In genomic region chr3:99663981-99664380, GRCh38 we compare ENCODE assay signal across 19 cellular contexts. TPM values are rescaled to one million over a fixed set of nuclear protein-coding genes. Genes with fewer than 3 reads are reported as not detected.
DNase-seq lines count a peak whose midpoint lies in the region; ATAC-seq, FAIRE-seq and TF ChIP-seq lines count a peak whose summit lies in the region.
"Had no signal": no experiment of that assay in that cellular context is flagged by ENCODE, and none has a peak within 500 bp of the region (broad histone marks: within the 10 kb centered on the region; RNA-seq: fewer than 3 reads in every experiment).

No MANE protein-coding gene starts in this region.

- FAIRE-seq in endothelial cell of umbilical vein (lab: Jason Lieb, UNC): no peak
- FAIRE-seq: G401.6, GM12878 had no signal

- no peak overlapping the region for H3K4me3 Mint-ChIP-seq in WTC11
- H3K4me3 Mint-ChIP-seq in osteocyte (ENCODE audit: unreplicated experiment): peak overlapping the region; percentile 16
- H3K4me3 Mint-ChIP-seq: CD4-positive, alpha-beta T cell; HFFc6 had no signal

- ATAC-seq in WTC11: no peak
- ATAC-seq: GM12878 had no signal

- H3K79me2 ChIP-seq in endothelial cell of umbilical vein (ENCODE audit: control insufficient read depth, insufficient read depth, low read length): peaks cover 74% of the 10 kb centered on the region

- intact Hi-C loops in endothelial cell of umbilical vein (cut with micrococcal nuclease): no loop called here

- no peak overlapping the region for H3K4me2 ChIP-seq in endothelial cell of umbilical vein (ENCODE audit: insufficient read depth, low read length)

- TF ChIP-seq CTCF in WTC11 (IDR thresholded peaks at IDR 0.05) (no peak), endothelial cell of umbilical vein (IDR thresholded peaks at IDR 0.05; ENCODE audit: extremely low read depth in 1 of 2, insufficient read depth in 1 of 2, low read depth in 1 of 2, low read length in 2 of 2) (no peak), osteocyte (IDR thresholded peaks at IDR 0.05) (no peak), WERI-Rb-1 (IDR thresholded peaks at IDR 0.05; ENCODE audit: low read depth, low read length) (no peak)

- no peaks in the 10 kb centered on the region for H4K20me1 ChIP-seq in endothelial cell of umbilical vein (replicated peaks; ENCODE audit: control insufficient read depth, extremely low read depth, insufficient read depth, low read length)

- CTCF ChIA-PET in WTC11 (lab: Charles Lee) (interaction anchor here (1.5 kb wide), 1 partner anchor 19 kb away, joined by 4 read pairs; no protein-coding TSS in a partner anchor), endothelial cell of umbilical vein (lab: Charles Lee) (interaction anchor here (1.2 to 12.2 kb wide), 2 partner anchors 12 to 17 kb away, joined by 6 to 101 read pairs; no protein-coding TSS in a partner anchor)

- no peaks in the 10 kb centered on the region; the same call in 1 of the 2 replicates for H3K27me3 Mint-ChIP-seq in WTC11 (ENCODE audit: low read depth)
- H3K27me3 Mint-ChIP-seq in osteocyte (ENCODE audit: unreplicated experiment): no peaks in the 10 kb centered on the region

- H3K4me1 Mint-ChIP-seq in WTC11 (peaks cover 33% of the 10 kb centered on the region), osteocyte (ENCODE audit: unreplicated experiment) (peaks cover 92% of the 10 kb centered on the region)

- H3K9me1 ChIP-seq in endothelial cell of umbilical vein (replicated peaks; ENCODE audit: control insufficient read depth, extremely low read depth, insufficient read depth, low read length): no peaks in the 10 kb centered on the region

- DNase-seq in WTC11 (ENCODE audit: low spot score) (no peak), endothelial cell of umbilical vein (ENCODE audit: low read depth, low spot score) (peak; percentile 73), osteocyte (ENCODE audit: extremely low spot score, unreplicated experiment) (no peak), OCI-M2 (lab: John Stamatoyannopoulos, UW; ENCODE audit: unreplicated experiment) (no peak), WERI-Rb-1 (no peak), AG20443 (ENCODE audit: low spot score) (no peak)
- DNase-seq: BE2C; CD4-positive, alpha-beta T cell; DND-41; GOT3; HFFc6; NCI-H1048; NCI-H146; NCI-H2081; NCI-H524 treated with DMSO at 0.1 percent for 48 hours; SIG-M5 had no signal

- TF ChIP-seq POLR2A in endothelial cell of umbilical vein (IDR thresholded peaks at IDR 0.05; ENCODE audit: low read depth, low read length): no peak

- dilution Hi-C loops in endothelial cell of umbilical vein (cut with MboI; ENCODE audit: extremely low pct_ligation_motif_present, low sequenced_read_pairs): no loop called here

- BruUV-seq in endothelial cell of umbilical vein (replicated peaks; lab: Mats Ljungman, UMichigan): no TSS peak

- H3K9me3 Mint-ChIP-seq in WTC11 (peaks cover 7% of the 10 kb centered on the region), osteocyte (ENCODE audit: unreplicated experiment) (no peaks in the 10 kb centered on the region)
- H3K9me3 Mint-ChIP-seq: CD4-positive, alpha-beta T cell; HFFc6 had no signal

- POLR2A ChIA-PET in WTC11 (lab: Charles Lee) (no interaction called here), endothelial cell of umbilical vein (lab: Charles Lee) (no interaction called here)

- H3K27ac Mint-ChIP-seq in WTC11: peak overlapping the region; percentile 76
- H3K27ac Mint-ChIP-seq in osteocyte (ENCODE audit: unreplicated experiment): peak overlapping the region; percentile 88
- H3K27ac Mint-ChIP-seq: CD4-positive, alpha-beta T cell; HFFc6 had no signal

- H3K9ac ChIP-seq in HUES6 (ENCODE audit: low read length) (no peak overlapping the region), endothelial cell of umbilical vein (replicated peaks; ENCODE audit: extremely low read depth, insufficient read depth, low read length) (no peak overlapping the region)

- H3K9me3 ChIP-seq in HUES6 (ENCODE audit: control insufficient read depth, insufficient read depth, low read depth, low read length): peaks cover 5% of the 10 kb centered on the region; the same call in 1 of the 2 replicates
- H3K9me3 ChIP-seq in endothelial cell of umbilical vein (replicated peaks; ENCODE audit: control insufficient read depth, insufficient read depth, low read length): no peaks in the 10 kb centered on the region
- H3K9me3 ChIP-seq in WERI-Rb-1 (ENCODE audit: severe bottlenecking): no peaks in the 10 kb centered on the region
- H3K9me3 ChIP-seq: BE2C had no signal

- peak overlapping the region; percentile 62; the same call in 1 of the 2 replicates for H3K27ac ChIP-seq in HUES6 (ENCODE audit: low read depth, low read length)
- H3K27ac ChIP-seq in endothelial cell of umbilical vein (ENCODE audit: insufficient read depth, low read depth, low read length): peak overlapping the region; percentile 5
- no peak overlapping the region for H3K27ac ChIP-seq in WERI-Rb-1

- H3K4me1 ChIP-seq in HUES6 (ENCODE audit: control insufficient read depth, insufficient read depth, low read length) (peaks cover 9% of the 10 kb centered on the region; the same call in 1 of the 2 replicates), endothelial cell of umbilical vein (ENCODE audit: control insufficient read depth, extremely low read depth, insufficient read depth, low read length) (peaks cover 56% of the 10 kb centered on the region)
- H3K4me1 ChIP-seq: BE2C had no signal

- no peak overlapping the region for H2AFZ ChIP-seq in endothelial cell of umbilical vein (ENCODE audit: low read depth, low read length)

- H3K36me3 ChIP-seq in HUES6 (ENCODE audit: control insufficient read depth, insufficient read depth, low read length) (no peaks in the 10 kb centered on the region), endothelial cell of umbilical vein (ENCODE audit: control insufficient read depth in 2 of 2, extremely low read depth in 1 of 2, insufficient read depth in 2 of 2, low read length in 2 of 2) (peaks cover 2% of the 10 kb centered on the region in 2 experiments), WERI-Rb-1 (no peaks in the 10 kb centered on the region)
- H3K36me3 ChIP-seq: BE2C had no signal

- H3K4me3 ChIP-seq in HUES6 (ENCODE audit: low read depth, low read length): no peak overlapping the region
- no peak overlapping the region for H3K4me3 ChIP-seq in endothelial cell of umbilical vein (replicated peaks in 1 of 3; ENCODE audit: insufficient read depth in 1 of 3, low read depth in 1 of 3, low read length in 3 of 3)
- H3K4me3 ChIP-seq in WERI-Rb-1 (ENCODE audit: low read depth, low read length): no peak overlapping the region
- H3K4me3 ChIP-seq: GM12878 had no signal

- peaks cover 5% of the 10 kb centered on the region; the same call in 1 of the 2 replicates for H3K36me3 Mint-ChIP-seq in WTC11
- H3K36me3 Mint-ChIP-seq in osteocyte (ENCODE audit: unreplicated experiment): peaks cover 77% of the 10 kb centered on the region

- H3K27me3 ChIP-seq in HUES6 (ENCODE audit: control insufficient read depth, insufficient read depth, low read length) (no peaks in the 10 kb centered on the region), endothelial cell of umbilical vein (ENCODE audit: control insufficient read depth in 2 of 2, insufficient read depth in 2 of 2, low read length in 2 of 2) (no peaks in the 10 kb centered on the region), WERI-Rb-1 (ENCODE audit: insufficient read depth, low read depth, severe bottlenecking) (no peaks in the 10 kb centered on the region)

TF ChIP-seq in WTC11, 78 proteins besides CTCF, POLR2A, EP300 and RAD21 (continues in another document):
- TF ChIP-seq SOX15 (CRISPR knock-in tag; IDR thresholded peaks at IDR 0.05) (no peak), SP1 (CRISPR knock-in tag; conservative IDR thresholded peaks at IDR 0.05) (no peak)
- TF ChIP-seq, protein P1, sequence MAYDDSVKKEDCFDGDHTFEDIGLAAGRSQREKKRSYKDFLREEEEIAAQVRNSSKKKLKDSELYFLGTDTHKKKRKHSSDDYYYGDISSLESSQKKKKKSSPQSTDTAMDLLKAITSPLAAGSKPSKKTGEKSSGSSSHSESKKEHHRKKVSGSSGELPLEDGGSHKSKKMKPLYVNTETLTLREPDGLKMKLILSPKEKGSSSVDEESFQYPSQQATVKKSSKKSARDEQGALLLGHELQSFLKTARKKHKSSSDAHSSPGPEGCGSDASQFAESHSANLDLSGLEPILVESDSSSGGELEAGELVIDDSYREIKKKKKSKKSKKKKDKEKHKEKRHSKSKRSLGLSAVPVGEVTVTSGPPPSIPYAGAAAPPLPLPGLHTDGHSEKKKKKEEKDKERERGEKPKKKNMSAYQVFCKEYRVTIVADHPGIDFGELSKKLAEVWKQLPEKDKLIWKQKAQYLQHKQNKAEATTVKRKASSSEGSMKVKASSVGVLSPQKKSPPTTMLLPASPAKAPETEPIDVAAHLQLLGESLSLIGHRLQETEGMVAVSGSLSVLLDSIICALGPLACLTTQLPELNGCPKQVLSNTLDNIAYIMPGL (CRISPR knock-in tag; IDR thresholded peaks at IDR 0.05): no peak

TF ChIP-seq in endothelial cell of umbilical vein, 7 proteins besides CTCF, POLR2A, EP300 and RAD21:
- TF ChIP-seq FOS (IDR thresholded peaks at IDR 0.05; ENCODE audit: borderline replicate concordance, insufficient read depth, low read length) (no peak), POLR2AphosphoS5 (IDR thresholded peaks at IDR 0.05; ENCODE audit: insufficient read depth, low read depth, low read length) (peak; percentile 23), JUN (IDR thresholded peaks at IDR 0.05; ENCODE audit: borderline replicate concordance, insufficient read depth, insufficient read length, low read depth) (no peak)

RNA-seq across cellular contexts. Expression of gene COL8A1, which starts 25.6 kb away (rescaled TPM):
- total RNA-seq in WTC11 (2021) (0.57 to 0.87 TPM (median 0.69 TPM) in 3 replicates), endothelial cell of umbilical vein (217 and 358 TPM in 2 replicates), osteocyte (3,389 and 3,403 TPM in 2 replicates)
- polyA plus RNA-seq in endothelial cell of umbilical vein: 581 and 634 TPM in 2 replicates
- 292 and 326 TPM in 2 replicates for polyA plus RNA-seq in endothelial cell of umbilical vein (2011; cell fraction: cytosol; rRNA removed)
- 285 and 305 TPM in 2 replicates for polyA plus RNA-seq in endothelial cell of umbilical vein (2011; cell fraction: nucleus; rRNA removed)
- polyA plus RNA-seq in endothelial cell of umbilical vein (2012): 454 and 542 TPM in 2 replicates
- polyA minus RNA-seq in endothelial cell of umbilical vein: 1,032 and 1,279 TPM in 2 replicates
- not detected for polyA minus RNA-seq in endothelial cell of umbilical vein (2011; cell fraction: cytosol; rRNA and poly(A)+ RNA removed)
- polyA minus RNA-seq in endothelial cell of umbilical vein (2011; cell fraction: nucleus; rRNA and poly(A)+ RNA removed): 575 and 850 TPM in 2 replicates
- total RNA-seq: CD4-positive, alpha-beta T cell had no signal

Comparison
In these comparisons a context has a peak if more than half of its experiments do, and no peak if none do; other contexts are left out.
1. RNA of gene COL8A1, which starts 25.6 kb away (total RNA-seq): 3,389 to 3,403 TPM in osteocyte and 217 to 358 TPM in endothelial cell of umbilical vein; 0.57 to 0.87 TPM in WTC11; every median in the first group is over 100 times any median in the second.